ENCODE assay signal across 12 cellular contexts in genomic region chr10:113539789-113540188, GRCh38. TPM values are rescaled to one million over a fixed set of nuclear protein-coding genes. Genes with fewer than 3 reads are reported as not detected.
DNase-seq lines count a peak whose midpoint lies in the region; TF ChIP-seq lines count a peak whose summit lies in the region.
"Had no signal": no experiment of that assay in that cellular context is flagged by ENCODE, and none has a peak within 500 bp of the region (broad histone marks: within the 10 kb centered on the region; RNA-seq: fewer than 3 reads in every experiment).

No MANE protein-coding gene starts in this region.

- H3K4me1 ChIP-seq in testis, result no peaks in the 10 kb centered on the region

- 66 to 74% methylated on average over 7 of the region's 7 CpGs for WGBS in testis, 2 donors

- TF ChIP-seq POLR2A in NB4 (IDR thresholded peaks at IDR 0.05; ENCODE audit: extremely low read depth, insufficient read length) (no peak), testis (IDR thresholded peaks at IDR 0.05) (no peak)

- no peaks in the 10 kb centered on the region for H3K9me3 ChIP-seq in testis

- H3K27ac ChIP-seq in testis, result no peak overlapping the region
- H3K27ac ChIP-seq: KMS-11 had no signal

- no peaks in the 10 kb centered on the region for H3K36me3 ChIP-seq in testis (ENCODE audit: low read depth, missing control alignments)

- TF ChIP-seq CTCF in NB4 (IDR thresholded peaks at IDR 0.05; ENCODE audit: low read depth, low read length) (no peak), testis (IDR thresholded peaks at IDR 0.05) (no peak)

- intact Hi-C loops in testis (cut with DNase I; ENCODE audit: low total_unique reads), result no loop called here

- DNase-seq in EL, result peak; percentile 74
- peak; percentile 85 for DNase-seq in NB4 (ENCODE audit: low read depth)
- peak; percentile 34 for DNase-seq in dedifferentiated amniotic fluid mesenchymal stem cell (ENCODE audit: extremely low spot score)
- DNase-seq in myocyte (ENCODE audit: low read depth), result peak; percentile 63
- DNase-seq in hippocampal formation (lab: John Stamatoyannopoulos, UW), result no peak
- DNase-seq in activated gamma-delta T cell treated with Interleukin-2 at 50 U/mL for 16 hours, result no peak
- DNase-seq in superior temporal gyrus (ENCODE audit: extremely low spot score), result no peak
- no peak for DNase-seq in testis
- DNase-seq: activated T-cell treated with anti-CD3 and anti-CD28 coated beads for 4 hours, NCI-H524, small intestine had no signal

- H3K27me3 ChIP-seq in testis, result no peaks in the 10 kb centered on the region

- no peak overlapping the region for H3K4me3 ChIP-seq in NB4 (ENCODE audit: low read depth, low read length)
- no peak overlapping the region for H3K4me3 ChIP-seq in testis

RNA-seq across cellular contexts. Expression of gene HABP2, which starts 13.1 kb away (rescaled TPM):
- total RNA-seq in myocyte (not detected in 2 replicates), testis (under 1 TPM in 1 of 2 donors, not detected in 1; 0.37 TPM)
- not detected for polyA plus RNA-seq in myocyte (2012)
- polyA plus RNA-seq in testis (ENCODE audit: insufficient read depth, low read depth, low replicate concordance), result 1.9 TPM

Comparison
In these comparisons a context has a peak if more than half of its experiments do, and no peak if none do; other contexts are left out.
1. DNase-seq: peak in EL (single experiment), NB4 (single experiment), dedifferentiated amniotic fluid mesenchymal stem cell (single experiment) and myocyte (single experiment); none in hippocampal formation (0 of 2), activated gamma-delta T cell treated with Interleukin-2 at 50 U/mL for 16 hours (single experiment), superior temporal gyrus (single experiment) and testis (single experiment).